Comparison of ENCODE assay signal across 1 cellular context in the genomic region with DNA sequence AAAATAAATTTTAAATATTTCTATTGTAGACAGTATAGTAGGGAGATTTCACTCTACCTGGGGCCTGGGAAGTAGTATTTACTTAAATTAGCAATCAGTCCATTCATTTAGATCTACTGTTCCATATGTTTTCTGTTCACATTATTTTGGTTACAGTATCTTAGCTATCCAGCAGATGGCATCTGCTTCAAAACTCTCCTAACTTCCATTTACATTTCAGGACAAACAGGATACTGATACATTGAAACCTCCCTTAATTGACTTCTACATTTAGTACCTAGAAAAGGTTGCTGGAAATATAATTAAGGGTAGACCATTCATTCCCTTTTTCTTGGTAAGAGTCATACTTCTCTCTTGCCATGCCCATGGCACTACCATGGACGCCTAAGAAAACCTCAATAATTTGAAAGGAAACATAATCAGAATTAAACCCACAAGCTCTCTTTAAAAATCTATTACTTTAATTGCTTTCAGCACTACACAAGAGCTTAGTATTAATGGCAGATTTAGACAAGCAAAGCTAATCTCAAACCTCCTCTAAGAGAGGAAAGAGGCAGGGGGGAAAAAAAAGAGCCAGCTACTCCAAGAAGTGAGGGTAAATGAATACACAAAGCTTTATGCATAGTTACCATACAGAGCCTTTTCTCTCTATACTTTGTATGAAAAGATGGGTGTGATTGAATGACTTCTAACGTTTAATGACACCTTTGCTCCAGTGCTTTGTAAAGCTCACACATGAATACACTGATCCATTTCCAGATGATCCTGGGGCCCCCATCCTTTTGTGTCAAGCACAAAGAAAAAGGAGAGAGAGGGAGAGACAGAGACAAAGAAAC.
TF ChIP-seq lines count a peak whose summit lies in the region.

No MANE protein-coding gene starts in this region.

TF ChIP-seq in WTC11, 78 proteins besides CTCF, POLR2A, EP300 and RAD21 (continued from another document):
- TF ChIP-seq, protein P1, sequence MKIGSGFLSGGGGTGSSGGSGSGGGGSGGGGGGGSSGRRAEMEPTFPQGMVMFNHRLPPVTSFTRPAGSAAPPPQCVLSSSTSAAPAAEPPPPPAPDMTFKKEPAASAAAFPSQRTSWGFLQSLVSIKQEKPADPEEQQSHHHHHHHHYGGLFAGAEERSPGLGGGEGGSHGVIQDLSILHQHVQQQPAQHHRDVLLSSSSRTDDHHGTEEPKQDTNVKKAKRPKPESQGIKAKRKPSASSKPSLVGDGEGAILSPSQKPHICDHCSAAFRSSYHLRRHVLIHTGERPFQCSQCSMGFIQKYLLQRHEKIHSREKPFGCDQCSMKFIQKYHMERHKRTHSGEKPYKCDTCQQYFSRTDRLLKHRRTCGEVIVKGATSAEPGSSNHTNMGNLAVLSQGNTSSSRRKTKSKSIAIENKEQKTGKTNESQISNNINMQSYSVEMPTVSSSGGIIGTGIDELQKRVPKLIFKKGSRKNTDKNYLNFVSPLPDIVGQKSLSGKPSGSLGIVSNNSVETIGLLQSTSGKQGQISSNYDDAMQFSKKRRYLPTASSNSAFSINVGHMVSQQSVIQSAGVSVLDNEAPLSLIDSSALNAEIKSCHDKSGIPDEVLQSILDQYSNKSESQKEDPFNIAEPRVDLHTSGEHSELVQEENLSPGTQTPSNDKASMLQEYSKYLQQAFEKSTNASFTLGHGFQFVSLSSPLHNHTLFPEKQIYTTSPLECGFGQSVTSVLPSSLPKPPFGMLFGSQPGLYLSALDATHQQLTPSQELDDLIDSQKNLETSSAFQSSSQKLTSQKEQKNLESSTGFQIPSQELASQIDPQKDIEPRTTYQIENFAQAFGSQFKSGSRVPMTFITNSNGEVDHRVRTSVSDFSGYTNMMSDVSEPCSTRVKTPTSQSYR (CRISPR knock-in tag; IDR thresholded peaks at IDR 0.05), result no peak
- TF ChIP-seq GRHL2 (CRISPR knock-in tag; IDR thresholded peaks at IDR 0.05; ENCODE audit: insufficient replicate concordance, severe bottlenecking) (no peak), ZNF121 (CRISPR knock-in tag; IDR thresholded peaks at IDR 0.05) (no peak), ZNF263 (CRISPR knock-in tag; IDR thresholded peaks at IDR 0.05; ENCODE audit: low read depth) (no peak), RELA (CRISPR knock-in tag; IDR thresholded peaks at IDR 0.05; ENCODE audit: borderline replicate concordance) (no peak), ETV6 (CRISPR knock-in tag; IDR thresholded peaks at IDR 0.05) (no peak)
- TF ChIP-seq, protein P2, sequence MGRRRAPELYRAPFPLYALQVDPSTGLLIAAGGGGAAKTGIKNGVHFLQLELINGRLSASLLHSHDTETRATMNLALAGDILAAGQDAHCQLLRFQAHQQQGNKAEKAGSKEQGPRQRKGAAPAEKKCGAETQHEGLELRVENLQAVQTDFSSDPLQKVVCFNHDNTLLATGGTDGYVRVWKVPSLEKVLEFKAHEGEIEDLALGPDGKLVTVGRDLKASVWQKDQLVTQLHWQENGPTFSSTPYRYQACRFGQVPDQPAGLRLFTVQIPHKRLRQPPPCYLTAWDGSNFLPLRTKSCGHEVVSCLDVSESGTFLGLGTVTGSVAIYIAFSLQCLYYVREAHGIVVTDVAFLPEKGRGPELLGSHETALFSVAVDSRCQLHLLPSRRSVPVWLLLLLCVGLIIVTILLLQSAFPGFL (CRISPR knock-in tag; IDR thresholded peaks at IDR 0.05; ENCODE audit: borderline replicate concordance), result no peak
- TF ChIP-seq, protein P3, sequence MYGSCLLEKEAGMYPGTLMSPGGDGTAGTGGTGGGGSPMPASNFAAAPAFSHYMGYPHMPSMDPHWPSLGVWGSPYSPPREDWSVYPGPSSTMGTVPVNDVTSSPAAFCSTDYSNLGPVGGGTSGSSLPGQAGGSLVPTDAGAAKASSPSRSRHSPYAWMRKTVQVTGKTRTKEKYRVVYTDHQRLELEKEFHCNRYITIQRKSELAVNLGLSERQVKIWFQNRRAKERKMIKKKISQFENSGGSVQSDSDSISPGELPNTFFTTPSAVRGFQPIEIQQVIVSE (CRISPR knock-in tag; IDR thresholded peaks at IDR 0.05; ENCODE audit: borderline replicate concordance), result no peak
- TF ChIP-seq, protein P4, sequence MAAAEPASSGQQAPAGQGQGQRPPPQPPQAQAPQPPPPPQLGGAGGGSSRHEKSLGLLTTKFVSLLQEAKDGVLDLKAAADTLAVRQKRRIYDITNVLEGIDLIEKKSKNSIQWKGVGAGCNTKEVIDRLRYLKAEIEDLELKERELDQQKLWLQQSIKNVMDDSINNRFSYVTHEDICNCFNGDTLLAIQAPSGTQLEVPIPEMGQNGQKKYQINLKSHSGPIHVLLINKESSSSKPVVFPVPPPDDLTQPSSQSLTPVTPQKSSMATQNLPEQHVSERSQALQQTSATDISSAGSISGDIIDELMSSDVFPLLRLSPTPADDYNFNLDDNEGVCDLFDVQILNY (CRISPR knock-in tag; IDR thresholded peaks at IDR 0.05), result no peak
